ENCODE assay signal across 26 cellular contexts in the genomic region with DNA sequence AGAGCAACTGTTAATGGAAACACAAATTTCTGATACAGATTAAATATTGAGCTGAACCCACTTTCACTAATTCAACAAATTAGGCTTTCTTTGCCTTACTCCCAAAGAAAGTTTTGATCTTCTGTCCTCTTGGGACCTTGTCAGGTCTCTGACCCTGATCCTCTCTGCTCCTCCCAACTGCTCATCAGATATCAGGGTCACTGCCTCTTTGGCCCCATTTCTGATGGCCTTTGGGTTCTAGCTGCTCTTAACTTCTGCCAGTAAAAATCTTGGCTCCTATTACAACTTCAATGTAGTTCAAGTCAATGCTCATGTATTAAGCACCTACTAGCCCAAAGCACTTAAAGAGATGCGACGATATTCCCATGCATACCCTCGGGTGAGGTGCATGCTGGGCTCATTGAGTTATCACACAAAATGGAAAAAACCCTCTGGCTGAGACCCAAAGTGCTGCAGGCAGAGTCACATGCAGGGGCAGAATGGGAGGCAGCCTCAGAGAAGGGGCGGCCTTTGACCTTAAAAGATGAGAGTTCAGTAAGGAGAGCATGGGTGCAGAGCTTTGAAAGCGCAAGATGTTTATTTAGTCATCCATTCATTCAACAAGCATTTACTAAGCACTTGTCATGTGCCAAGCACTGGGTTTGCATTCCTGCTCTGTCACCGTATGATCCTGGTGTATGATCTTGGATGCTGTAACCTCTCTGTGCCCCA.
"Had no signal": no experiment of that assay in that cellular context is flagged by ENCODE, and none has a peak within 500 bp of the region (broad histone marks: within the 10 kb centered on the region; RNA-seq: fewer than 3 reads in every experiment).

No MANE protein-coding gene starts in this region.

- ATAC-seq: gastrocnemius medialis; left cardiac atrium; stimulated activated naive CD8-positive, alpha-beta T cell treated with anti-CD3 and anti-CD28 coated beads, Interleukin-15, Interleukin-2, amounts not matched to agents 100 U/mL and 50 U/mL, for 24 hours; WTC11 had no signal

- H3K36me3 Mint-ChIP-seq: activated naive CD8-positive, alpha-beta T cell treated with anti-CD3 and anti-CD28 coated beads, Interleukin-2, amount 10 ng/mL, durations not matched to agents 7 days and 5 days; naive B cell; neural progenitor cell; WTC11 had no signal

- DNase-seq: activated CD4-positive, alpha-beta T cell treated with anti-CD3 and anti-CD28 coated beads, Interleukin-2, amount 50 U/mL, for 4 hours; activated CD8-positive, alpha-beta memory T cell treated with anti-CD3 and anti-CD28 coated beads for 24 hours; activated CD8-positive, alpha-beta memory T cell treated with anti-CD3 and anti-CD28 coated beads, Interleukin-2, amount 50 U/mL, for 4 hours; activated naive CD4-positive, alpha-beta T cell; activated naive CD8-positive, alpha-beta T cell treated with anti-CD3 and anti-CD28 coated beads, Interleukin-2, amount 10 ng/mL, durations not matched to agents 7 days and 5 days; activated T-cell treated with anti-CD3 and anti-CD28 coated beads, Interleukin-2, amount 50 U/mL, for 24 hours; amniotic stem cell; cerebellar nuclear complex; esophagus squamous epithelium; gastrocnemius medialis; hypothalamus; left cardiac atrium; lower lobe of right lung; mesendoderm; naive B cell; spleen; stimulated activated CD4-positive, alpha-beta T cell treated with anti-CD3 and anti-CD28 coated beads, Interleukin-4, amount 100 ng/mL, for 4 hours; stimulated activated naive CD8-positive, alpha-beta T cell treated with anti-CD3 and anti-CD28 coated beads, Interleukin-15, Interleukin-2, amounts not matched to agents 100 U/mL and 50 U/mL, for 24 hours; T1000; thyroid gland had no signal

- H3K9me3 Mint-ChIP-seq: activated naive CD8-positive, alpha-beta T cell treated with anti-CD3 and anti-CD28 coated beads, Interleukin-2, amount 10 ng/mL, durations not matched to agents 7 days and 5 days; activated T-cell treated with anti-CD3 and anti-CD28 coated beads, Interleukin-2, amount 50 U/mL, for 24 hours; activated T-helper 2 cell treated with anti-CD3 and anti-CD28 coated beads, Interferon-gamma antibody, Interleukin-2, Interleukin-4, amounts not matched to agents 10 μg/mL and 5 μg/mL and 100 μg/mL, durations not matched to agents 14 hours and 24 hours and 36 hours; naive B cell; neural progenitor cell; T-helper 1 cell treated with Interleukin-12 subunit alpha and Interleukin-12 subunit beta and Interleukin-4 antibody, amounts not matched to agents 30 μg/mL and 1 μg/mL, for 36 hours; WTC11 had no signal

- H3K4me1 ChIP-seq: breast epithelium, gastrocnemius medialis, neural progenitor cell, thyroid gland had no signal

- H3K4me3 Mint-ChIP-seq: activated naive CD8-positive, alpha-beta T cell treated with anti-CD3 and anti-CD28 coated beads, Interleukin-2, amount 10 ng/mL, durations not matched to agents 7 days and 5 days; activated T-cell treated with anti-CD3 and anti-CD28 coated beads, Interleukin-2, amount 50 U/mL, for 24 hours; naive B cell; neural progenitor cell; T-helper 1 cell treated with Interleukin-12 subunit alpha and Interleukin-12 subunit beta and Interleukin-4 antibody, amounts not matched to agents 30 μg/mL and 1 μg/mL, for 36 hours; WTC11 had no signal

- H3K27ac Mint-ChIP-seq: activated naive CD8-positive, alpha-beta T cell treated with anti-CD3 and anti-CD28 coated beads, Interleukin-2, amount 10 ng/mL, durations not matched to agents 7 days and 5 days; activated T-cell treated with anti-CD3 and anti-CD28 coated beads, Interleukin-2, amount 50 U/mL, for 24 hours; activated T-helper 2 cell treated with anti-CD3 and anti-CD28 coated beads, Interferon-gamma antibody, Interleukin-2, Interleukin-4, amounts not matched to agents 10 μg/mL and 5 μg/mL and 100 μg/mL, durations not matched to agents 14 hours and 24 hours and 36 hours; neural progenitor cell; T-helper 1 cell treated with Interleukin-12 subunit alpha and Interleukin-12 subunit beta and Interleukin-4 antibody, amounts not matched to agents 30 μg/mL and 1 μg/mL, for 36 hours; WTC11 had no signal

- H3K4me3 ChIP-seq: breast epithelium, coronary artery, esophagus squamous epithelium, gastrocnemius medialis, lower lobe of right lung, neural progenitor cell, spleen, thyroid gland had no signal

- H3K9me3 ChIP-seq: breast epithelium, esophagus squamous epithelium, gastrocnemius medialis, lower lobe of right lung, spleen, thyroid gland had no signal

- H3K27me3 ChIP-seq: breast epithelium, neural progenitor cell, thyroid gland had no signal

- H3K36me3 ChIP-seq: breast epithelium, esophagus squamous epithelium, gastrocnemius medialis, lower lobe of right lung, neural progenitor cell, spleen, thyroid gland had no signal
